9 cellular contexts compared by ENCODE assay signal in genomic region chr6:139981810-139982550, GRCh38.
DNase-seq lines count a peak whose midpoint lies in the region; ATAC-seq, FAIRE-seq and TF ChIP-seq lines count a peak whose summit lies in the region.
"Had no signal": no experiment of that assay in that cellular context is flagged by ENCODE, and none has a peak within 500 bp of the region (broad histone marks: within the 10 kb centered on the region; RNA-seq: fewer than 3 reads in every experiment).

No MANE protein-coding gene starts in this region.

- H3K9me3 ChIP-seq in A673 (ENCODE audit: low read depth, low read length, poor library complexity, severe bottlenecking) (no peaks in the 10 kb centered on the region), keratinocyte (ENCODE audit: control insufficient read depth, low read depth, low read length) (no peaks in the 10 kb centered on the region), uterus (no peaks in the 10 kb centered on the region)

- H3K36me3 ChIP-seq in A673 (ENCODE audit: insufficient read depth, low read length, poor library complexity, severe bottlenecking) (no peaks in the 10 kb centered on the region), keratinocyte (ENCODE audit: control insufficient read depth in 2 of 2, extremely low read depth in 1 of 2, insufficient read depth in 2 of 2, low read length in 2 of 2) (no peaks in the 10 kb centered on the region), uterus (no peaks in the 10 kb centered on the region)

- no peak for TF ChIP-seq CTCF in A673 (conservative IDR thresholded peaks at IDR 0.05; ENCODE audit: low read depth, low read length)
- TF ChIP-seq CTCF in WTC11 (IDR thresholded peaks at IDR 0.05): no peak
- no peak for TF ChIP-seq CTCF in keratinocyte (optimal IDR thresholded peaks at IDR 0.05 in 1 of 3, IDR thresholded peaks at IDR 0.05 in 1 of 3, conservative IDR thresholded peaks at IDR 0.05 in 1 of 3; ENCODE audit: extremely low read depth in 1 of 3, insufficient read depth in 2 of 3, low read length in 3 of 3)
- TF ChIP-seq CTCF in uterus (IDR thresholded peaks at IDR 0.05): no peak
- no peak for TF ChIP-seq CTCF in natural killer cell (IDR thresholded peaks at IDR 0.05)

- BruUV-seq in A673 (replicated peaks; lab: Mats Ljungman, UMichigan): no TSS peak

- H3K4me3 Mint-ChIP-seq in WTC11 (peak overlapping the region; percentile 22), natural killer cell (no peak overlapping the region)

- peak overlapping the region; percentile 89 for H3K27ac ChIP-seq in A673 (ENCODE audit: low read depth, low read length, poor library complexity, severe bottlenecking)
- H3K27ac ChIP-seq in keratinocyte (ENCODE audit: control insufficient read depth, insufficient read depth, low read length): peak overlapping the region; percentile 10
- H3K27ac ChIP-seq in uterus: peak overlapping the region; percentile 79 to 90

- H3K9me1 ChIP-seq in keratinocyte (ENCODE audit: control insufficient read depth, extremely low read depth, insufficient read depth, low read length): no peaks in the 10 kb centered on the region

- H3K27me3 Mint-ChIP-seq in WTC11 (ENCODE audit: low read depth) (no peaks in the 10 kb centered on the region), natural killer cell (ENCODE audit: low read depth in 2 of 2) (peaks cover 0 to 5% of the 10 kb centered on the region in 2 donors)

- intact Hi-C loops in A673 (cut with micrococcal nuclease; ENCODE audit: unreplicated experiment): loop anchor here (1.0 to 5.0 kb wide), 5 partner anchors 65 to 1653 kb away; partner anchors contain the start of gene CITED2
- intact Hi-C loops in uterus (cut with DNase I; ENCODE audit: low total_unique reads): no loop called here
- intact Hi-C loops in natural killer cell (cut with micrococcal nuclease): no loop called here
- intact Hi-C loops in posterior cingulate gyrus (cut with DNase I): no loop called here

- TF ChIP-seq POLR2A in uterus (IDR thresholded peaks at IDR 0.05): no peak

- H3K4me1 Mint-ChIP-seq in WTC11 (peaks cover 54% of the 10 kb centered on the region), natural killer cell (peaks cover 0 to 5% of the 10 kb centered on the region in 2 donors)

- H3K9me3 Mint-ChIP-seq in WTC11 (no peaks in the 10 kb centered on the region), natural killer cell (no peaks in the 10 kb centered on the region)

- H3K4me3 ChIP-seq in A673 (ENCODE audit: low read depth, low read length, poor library complexity, severe bottlenecking): peak overlapping the region; percentile 11
- no peak overlapping the region for H3K4me3 ChIP-seq in keratinocyte (ENCODE audit: control insufficient read depth in 2 of 3, extremely low read depth in 1 of 3, insufficient read depth in 2 of 3, low read depth in 1 of 3, low read length in 3 of 3)
- H3K4me3 ChIP-seq in uterus: no peak overlapping the region

- H3K4me2 ChIP-seq in keratinocyte (ENCODE audit: control insufficient read depth, extremely low read depth, insufficient read depth, low read depth, low read length): peak overlapping the region; percentile 22

- DNase-seq in A673 (ENCODE audit: low spot score) (peak; percentile 97), M059J (ENCODE audit: low read depth) (peak; percentile 89), WTC11 (ENCODE audit: low spot score) (no peak), keratinocyte (ENCODE audit: low read depth, low spot score) (no peak), uterus (no peak), natural killer cell (no peak), posterior cingulate gyrus (no peak)
- DNase-seq: DND-41 had no signal

- no peaks in the 10 kb centered on the region for H3K79me2 ChIP-seq in keratinocyte (ENCODE audit: control insufficient read depth, insufficient read depth, low read length)

- H3K27ac Mint-ChIP-seq in WTC11: peak overlapping the region; percentile 82
- no peak overlapping the region for H3K27ac Mint-ChIP-seq in natural killer cell

- FAIRE-seq in keratinocyte (lab: Jason Lieb, UNC): peak; percentile 69

- CTCF ChIA-PET in A673 (lab: Charles Lee) (no interaction called here), WTC11 (lab: Charles Lee) (interaction anchor here (1.0 kb wide), 1 partner anchor 93 kb away, joined by 3 read pairs; no protein-coding TSS in a partner anchor)

- H3K4me1 ChIP-seq in A673 (ENCODE audit: insufficient read depth, low read length, poor library complexity, severe bottlenecking) (peaks cover 53% of the 10 kb centered on the region), keratinocyte (ENCODE audit: control insufficient read depth, extremely low read depth, insufficient read depth, low read length) (peaks cover 25% of the 10 kb centered on the region), uterus (peaks cover 0 to 15% of the 10 kb centered on the region in 2 donors)

- ATAC-seq in WTC11: peak; percentile 60
- ATAC-seq in GM19452 (IDR thresholded peaks at IDR 0.05; ENCODE audit: unreplicated experiment): no peak
- ATAC-seq in natural killer cell: no peak

- H3K36me3 Mint-ChIP-seq in WTC11 (no peaks in the 10 kb centered on the region), natural killer cell (no peaks in the 10 kb centered on the region)

- POLR2A ChIA-PET in A673 (lab: Charles Lee; ENCODE audit: low non-redundant PET) (interaction anchor here (0.6 to 1.0 kb wide), 3 partner anchors 22 to 607 kb away, joined by 5 to 10 read pairs (median 5); partner anchors contain the start of gene CITED2), WTC11 (lab: Charles Lee) (interaction anchor here (0.9 kb wide), 1 partner anchor 607 kb away, joined by 3 read pairs; no protein-coding TSS in a partner anchor)

- dilution Hi-C loops in keratinocyte (cut with MboI; ENCODE audit: extremely low pct_ligation_motif_present, low sequenced_read_pairs): no loop called here

- H4K20me1 ChIP-seq in keratinocyte (ENCODE audit: control insufficient read depth, extremely low read depth, insufficient read depth, low read length): no peaks in the 10 kb centered on the region

- H3K9ac ChIP-seq in keratinocyte (ENCODE audit: control insufficient read depth, extremely low read depth, insufficient read depth, low read length): no peak overlapping the region

- H3K27me3 ChIP-seq in A673 (replicated peaks; ENCODE audit: insufficient read depth, low read depth, low read length, poor library complexity) (no peaks in the 10 kb centered on the region), keratinocyte (ENCODE audit: control insufficient read depth, extremely low read depth, insufficient read depth, low read length) (no peaks in the 10 kb centered on the region), uterus (no peaks in the 10 kb centered on the region)

- peak overlapping the region; percentile 5 for H2AFZ ChIP-seq in keratinocyte (ENCODE audit: control insufficient read depth, low read length)

TF ChIP-seq in WTC11, 78 proteins besides CTCF, POLR2A, EP300 and RAD21 (continues in another document):
- TF ChIP-seq TEAD4 (CRISPR knock-in tag; IDR thresholded peaks at IDR 0.05) (no peak), PRDM15 (CRISPR knock-in tag; IDR thresholded peaks at IDR 0.05) (peak; percentile 50; the same call in 1 of the 2 replicates), FOXP4 (CRISPR knock-in tag; IDR thresholded peaks at IDR 0.05) (peak; percentile 19; the same call in 1 of the 2 replicates), ETV6 (CRISPR knock-in tag; IDR thresholded peaks at IDR 0.05) (0 out of 2 replicates have a peak, but pooled peaks have one; percentile 34)

Comparison
In these comparisons a context has a peak if more than half of its experiments do, and no peak if none do; other contexts are left out.
1. DNase-seq: peak in A673 (single experiment) and M059J (single experiment); none in WTC11 (single experiment), keratinocyte (single experiment), uterus (0 of 2), natural killer cell (single experiment) and posterior cingulate gyrus (0 of 10).
2. H3K27ac ChIP-seq: peak in every context shown above with its lines; median percentile 89 in A673; 84 in uterus; 10 in keratinocyte.